14 cellular contexts compared by ENCODE assay signal in genomic region chr1:83746234-83746633, GRCh38.
DNase-seq lines count a peak whose midpoint lies in the region; ATAC-seq and TF ChIP-seq lines count a peak whose summit lies in the region.
"Had no signal": no experiment of that assay in that cellular context is flagged by ENCODE, and none has a peak within 500 bp of the region (broad histone marks: within the 10 kb centered on the region; RNA-seq: fewer than 3 reads in every experiment).

No MANE protein-coding gene starts in this region.

- dilution Hi-C loops in mammary epithelial cell (cut with HindIII; ENCODE audit: low sequenced_read_pairs) = no loop called here

- DNase-seq in memory B cell (ENCODE audit: low spot score in 2 of 2) (peak in 1 of 2 donors; percentile 15), LoVo (ENCODE audit: low spot score) (no peak), mammary epithelial cell (no peak)
- no peak for DNase-seq in stimulated activated CD4-positive, alpha-beta T cell treated with anti-CD3 and anti-CD28 coated beads, Interleukin-1b, Interleukin-23, amount 100 ng/mL, for 48 hours
- DNase-seq: activated naive CD4-positive, alpha-beta T cell treated with anti-CD3 and anti-CD28 coated beads, Interleukin-2, amount 10 ng/mL, durations not matched to agents 7 days and 5 days; MM.1S; NCI-H226; T-helper 9 cell had no signal

- peaks cover 23% of the 10 kb centered on the region for H3K4me1 Mint-ChIP-seq in memory B cell
- H3K4me1 Mint-ChIP-seq: activated naive CD4-positive, alpha-beta T cell treated with anti-CD3 and anti-CD28 coated beads, Interleukin-2, amount 10 ng/mL, durations not matched to agents 7 days and 5 days; CD14-positive monocyte had no signal

- peak overlapping the region; percentile 55 for H3K4me3 Mint-ChIP-seq in memory B cell
- H3K4me3 Mint-ChIP-seq: activated naive CD4-positive, alpha-beta T cell treated with anti-CD3 and anti-CD28 coated beads, Interleukin-2, amount 10 ng/mL, durations not matched to agents 7 days and 5 days; CD14-positive monocyte had no signal

- no peak overlapping the region for H3K4me3 ChIP-seq in mammary epithelial cell (replicated peaks in 1 of 3; ENCODE audit: insufficient read depth in 1 of 3, low read depth in 2 of 3, low read length in 3 of 3)
- H3K4me3 ChIP-seq: suprapubic skin had no signal

- no peak overlapping the region for H3K27ac ChIP-seq in mammary epithelial cell (ENCODE audit: insufficient read depth, low read depth, low read length)
- H3K27ac ChIP-seq: suprapubic skin had no signal

- in situ Hi-C loops in mammary epithelial cell (cut with MboI; ENCODE audit: low sequenced_read_pairs in 2 of 2) = no loop called here

- no peaks in the 10 kb centered on the region for H3K36me3 ChIP-seq in mammary epithelial cell (ENCODE audit: insufficient read depth, low read length)
- H3K36me3 ChIP-seq: suprapubic skin had no signal

- CTCF ChIA-PET in mammary epithelial cell (lab: Charles Lee; ENCODE audit: low non-redundant PET) = no interaction called here

- H3K27me3 ChIP-seq in mammary epithelial cell (ENCODE audit: insufficient read depth, low read length) = no peaks in the 10 kb centered on the region
- H3K27me3 ChIP-seq: suprapubic skin had no signal

- no peaks in the 10 kb centered on the region for H3K79me2 ChIP-seq in mammary epithelial cell (ENCODE audit: insufficient read depth, low read length)

- TF ChIP-seq CTCF in mammary epithelial cell (conservative IDR thresholded peaks at IDR 0.05 in 1 of 2, IDR thresholded peaks at IDR 0.05 in 1 of 2; ENCODE audit: extremely low read depth in 1 of 2, insufficient read depth in 1 of 2, low read depth in 1 of 2, low read length in 2 of 2) = no peak

- H3K9me3 Mint-ChIP-seq in memory B cell = no peaks in the 10 kb centered on the region
- H3K9me3 Mint-ChIP-seq: activated naive CD4-positive, alpha-beta T cell treated with anti-CD3 and anti-CD28 coated beads, Interleukin-2, amount 10 ng/mL, durations not matched to agents 7 days and 5 days had no signal

- H3K27ac Mint-ChIP-seq in memory B cell = no peak overlapping the region
- H3K27ac Mint-ChIP-seq: activated naive CD4-positive, alpha-beta T cell treated with anti-CD3 and anti-CD28 coated beads, Interleukin-2, amount 10 ng/mL, durations not matched to agents 7 days and 5 days; CD14-positive monocyte had no signal

- H3K27me3 Mint-ChIP-seq in memory B cell = no peaks in the 10 kb centered on the region
- H3K27me3 Mint-ChIP-seq: activated naive CD4-positive, alpha-beta T cell treated with anti-CD3 and anti-CD28 coated beads, Interleukin-2, amount 10 ng/mL, durations not matched to agents 7 days and 5 days had no signal

- BruUV-seq in mammary epithelial cell (replicated peaks; lab: Mats Ljungman, UMichigan) = no TSS peak

- H2AFZ ChIP-seq in mammary epithelial cell (ENCODE audit: low read depth, low read length) = no peak overlapping the region

- no peaks in the 10 kb centered on the region for H3K9me3 ChIP-seq in mammary epithelial cell (replicated peaks; ENCODE audit: insufficient read depth, low read length)
- H3K9me3 ChIP-seq: suprapubic skin had no signal

- no peak overlapping the region for H3K9ac ChIP-seq in mammary epithelial cell (ENCODE audit: insufficient read depth, low read length)

- H3K36me3 Mint-ChIP-seq in memory B cell = no peaks in the 10 kb centered on the region
- H3K36me3 Mint-ChIP-seq: activated naive CD4-positive, alpha-beta T cell treated with anti-CD3 and anti-CD28 coated beads, Interleukin-2, amount 10 ng/mL, durations not matched to agents 7 days and 5 days; CD14-positive monocyte had no signal

- no peaks in the 10 kb centered on the region for H3K4me1 ChIP-seq in mammary epithelial cell (ENCODE audit: insufficient read depth, low read length)
- H3K4me1 ChIP-seq: suprapubic skin had no signal

- no peaks in the 10 kb centered on the region for H4K20me1 ChIP-seq in mammary epithelial cell (ENCODE audit: insufficient read depth, low read length)

- ATAC-seq in GM18867 (IDR thresholded peaks at IDR 0.05; ENCODE audit: unreplicated experiment) (peak; percentile 97), GM21723 (IDR thresholded peaks at IDR 0.05; ENCODE audit: unreplicated experiment) (peak; percentile 72), HG03432 (IDR thresholded peaks at IDR 0.05; ENCODE audit: unreplicated experiment) (peak; percentile 82), memory B cell (ENCODE audit: low read depth) (peak; percentile 97), HG02588 (IDR thresholded peaks at IDR 0.05; ENCODE audit: unreplicated experiment) (no peak)

- H3K4me2 ChIP-seq in mammary epithelial cell (ENCODE audit: insufficient read depth, low read depth, low read length) = no peak overlapping the region

- intact Hi-C loops in mammary epithelial cell (cut with micrococcal nuclease) = no loop called here

- 74% methylated on average over 5 of the region's 5 CpGs for WGBS in mammary epithelial cell (ENCODE audit: low coverage, missing lambda C conversion rate)
